In the genomic region with DNA sequence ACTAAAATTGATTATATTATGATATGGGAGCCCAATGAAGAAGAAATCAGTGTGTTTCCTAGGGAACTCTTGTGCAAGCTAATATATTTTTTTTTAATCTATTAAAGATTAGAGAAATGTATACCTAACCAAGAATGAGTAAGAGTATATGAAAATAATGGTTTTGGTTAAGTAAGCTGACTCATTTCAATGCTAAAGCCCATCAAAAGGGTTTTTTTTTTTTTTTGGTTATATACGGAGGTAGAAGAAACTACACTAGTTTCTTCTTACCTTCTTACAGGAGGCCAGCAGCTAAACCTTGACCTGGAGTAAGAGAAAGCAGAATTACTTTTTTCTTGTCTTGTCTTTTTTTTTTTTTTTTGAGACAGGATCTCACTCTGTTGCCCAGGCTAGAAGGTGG, we compare ENCODE assay signal across 1 cellular context.
TF ChIP-seq lines count a peak whose summit lies in the region.

No MANE protein-coding gene starts in this region.

TF ChIP-seq in SK-N-SH, 30 proteins besides CTCF, POLR2A, EP300 and RAD21 (continued from another document):
- no peak for TF ChIP-seq RXRA (IDR thresholded peaks at IDR 0.05; ENCODE audit: borderline replicate concordance, low read depth)
